Comparison of ENCODE assay signal across 26 cellular contexts in the genomic region with DNA sequence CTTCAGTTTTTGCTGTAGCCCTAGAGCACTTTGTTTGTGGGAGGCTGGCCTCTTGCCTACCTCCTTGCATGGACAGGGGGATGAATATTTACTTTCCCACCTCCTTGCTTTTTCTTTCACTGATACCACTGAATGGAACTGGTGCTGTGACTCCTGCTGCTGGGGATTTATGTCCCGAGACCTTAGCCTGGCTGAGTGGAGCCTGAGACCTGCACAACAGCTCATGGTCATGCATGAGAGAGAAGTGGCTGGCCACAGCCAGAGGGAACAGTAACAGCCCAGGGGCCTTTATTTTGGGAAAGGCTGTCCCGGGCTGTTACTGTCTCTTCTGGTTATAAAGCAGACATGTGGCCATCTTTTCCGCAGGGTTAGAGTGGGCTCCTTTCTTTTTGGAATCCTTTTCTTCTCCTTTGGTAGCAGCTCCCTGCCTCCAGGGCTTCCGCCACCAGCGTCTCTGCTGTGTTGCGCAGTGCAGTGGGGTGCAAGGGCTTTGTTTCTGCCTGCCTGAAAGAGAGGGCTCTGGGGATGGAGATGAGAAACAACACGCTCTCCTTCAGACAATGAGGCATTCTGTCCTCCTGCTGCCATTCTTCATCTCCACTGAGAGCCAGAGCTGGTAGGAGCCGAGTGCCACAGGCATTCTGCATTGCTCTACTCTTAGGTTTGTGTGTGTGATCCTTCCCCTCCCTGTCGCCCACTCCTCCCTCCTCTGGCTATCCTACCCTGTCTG. TPM values are rescaled to one million over a fixed set of nuclear protein-coding genes. Genes with fewer than 3 reads are reported as not detected.
DNase-seq lines count a peak whose midpoint lies in the region; ATAC-seq and TF ChIP-seq lines count a peak whose summit lies in the region.
"Had no signal": no experiment of that assay in that cellular context is flagged by ENCODE, and none has a peak within 500 bp of the region (broad histone marks: within the 10 kb centered on the region; RNA-seq: fewer than 3 reads in every experiment).

No MANE protein-coding gene starts in this region.

- 61% methylated on average over 8 of the region's 9 CpGs for WGBS in suprapubic skin

- H3K9me3 ChIP-seq in suprapubic skin = no peaks in the 10 kb centered on the region
- H3K9me3 ChIP-seq: adrenal gland, gastroesophageal sphincter, right atrium auricular region, SJCRH30, upper lobe of left lung had no signal

- CTCF ChIA-PET in GM10248 (lab: Yijun Ruan, JAX) = interaction anchor here (0.9 to 5.7 kb wide), 8 partner anchors 10 to 97 kb away, joined by 3 to 38 read pairs (median 10); partner anchors contain the start of gene SNX11

- H3K27ac ChIP-seq in caudate nucleus (ENCODE audit: low read depth, low read length) (peak overlapping the region; percentile 98), suprapubic skin (no peak overlapping the region)
- H3K27ac ChIP-seq: adrenal gland, coronary artery, gastroesophageal sphincter, KMS-11, right atrium auricular region, SJCRH30, upper lobe of left lung had no signal

- H3K4me3 ChIP-seq in suprapubic skin = no peak overlapping the region
- H3K4me3 ChIP-seq: adrenal gland, coronary artery, gastroesophageal sphincter, right atrium auricular region, SJCRH30, upper lobe of left lung had no signal

- no peak for TF ChIP-seq CTCF in GM10248 (IDR thresholded peaks at IDR 0.05; ENCODE audit: control extremely low read depth, extremely low read depth, low read depth, missing control alignments)
- TF ChIP-seq CTCF in suprapubic skin (IDR thresholded peaks at IDR 0.05) = no peak

- H3K4me1 ChIP-seq in suprapubic skin = peaks cover 3% of the 10 kb centered on the region
- H3K4me1 ChIP-seq: adrenal gland, gastroesophageal sphincter, right atrium auricular region, upper lobe of left lung had no signal

- ATAC-seq in sciatic nerve (no peak), HG03039 (IDR thresholded peaks at IDR 0.05; ENCODE audit: unreplicated experiment) (no peak), HG02759 (IDR thresholded peaks at IDR 0.05; ENCODE audit: unreplicated experiment) (no peak)
- ATAC-seq: activated CD4-positive, CD25-positive, alpha-beta regulatory T cell treated with anti-CD3 and anti-CD28 coated beads, Interleukin-2, amount 50 U/mL, for 24 hours; gastroesophageal sphincter; T-cell had no signal

- H3K36me3 ChIP-seq in suprapubic skin = peaks cover 74% of the 10 kb centered on the region

- DNase-seq in NCI-H510A treated with DMSO at 0.1 percent for 48 hours (lab: John Stamatoyannopoulos, UW) (peak; percentile 98), caudate nucleus (lab: John Stamatoyannopoulos, UW) (peak in 40 of 61 donors; percentile 6 to 66 (median 36)), left kidney (ENCODE audit: low read depth, low spot score) (peak; percentile 85), sciatic nerve (ENCODE audit: low spot score) (peak; percentile 18), GM10248 (ENCODE audit: extremely low spot score) (no peak), suprapubic skin (ENCODE audit: low spot score in 2 of 2) (no peak)
- DNase-seq: activated CD4-positive, alpha-beta memory T cell treated with anti-CD3 and anti-CD28 coated beads, Interleukin-2, amount 10 ng/mL, durations not matched to agents 7 days and 5 days; activated T-cell treated with anti-CD3 and anti-CD28 coated beads for 4 hours; adrenal gland; GF-D8; HFFc6; mesenchymal stem cell; NCI-H146; NCI-H2171 treated with DMSO at 0.1 percent for 48 hours; NCI-H526 treated with DMSO at 0.1 percent for 48 hours; SJCRH30; stimulated activated CD4-positive, alpha-beta T cell treated with anti-CD3 and anti-CD28 coated beads, Interleukin-4, amount 100 ng/mL, for 4 hours; T-cell; upper lobe of left lung had no signal

- intact Hi-C loops in sciatic nerve (cut with DNase I) = no loop called here

- POLR2A ChIA-PET in GM10248 (lab: Yijun Ruan, JAX) = no interaction called here

- no peak for TF ChIP-seq EP300 in suprapubic skin (IDR thresholded peaks at IDR 0.05)

- no peak for TF ChIP-seq POLR2A in suprapubic skin (IDR thresholded peaks at IDR 0.05)

- no peaks in the 10 kb centered on the region for H3K27me3 ChIP-seq in suprapubic skin
- H3K27me3 ChIP-seq: adrenal gland, gastroesophageal sphincter, right atrium auricular region, SJCRH30, upper lobe of left lung had no signal

RNA-seq across cellular contexts. Expression of gene SNX11, which starts 14.5 kb away (rescaled TPM):
- total RNA-seq in sciatic nerve (18.5 TPM), suprapubic skin (10 to 100 TPM in 3 of 4 donors, 1 to 10 TPM in 1; 8.4 to 16.4 (median 13.1) TPM)

RNA-seq across cellular contexts. Expression of gene CBX1, which starts 20.8 kb away (rescaled TPM):
- total RNA-seq in sciatic nerve (53.0 TPM), suprapubic skin (10 to 100 TPM; 18.4 to 27.5 (median 22.3) TPM)

Comparison
In these comparisons a context has a peak if more than half of its experiments do, and no peak if none do; other contexts are left out.
1. DNase-seq: peak in NCI-H510A treated with DMSO at 0.1 percent for 48 hours (single experiment), caudate nucleus (40 of 61), left kidney (single experiment) and sciatic nerve (single experiment); none in GM10248 (single experiment) and suprapubic skin (0 of 2).